ENCODE assay signal across 8 cellular contexts in the genomic region with DNA sequence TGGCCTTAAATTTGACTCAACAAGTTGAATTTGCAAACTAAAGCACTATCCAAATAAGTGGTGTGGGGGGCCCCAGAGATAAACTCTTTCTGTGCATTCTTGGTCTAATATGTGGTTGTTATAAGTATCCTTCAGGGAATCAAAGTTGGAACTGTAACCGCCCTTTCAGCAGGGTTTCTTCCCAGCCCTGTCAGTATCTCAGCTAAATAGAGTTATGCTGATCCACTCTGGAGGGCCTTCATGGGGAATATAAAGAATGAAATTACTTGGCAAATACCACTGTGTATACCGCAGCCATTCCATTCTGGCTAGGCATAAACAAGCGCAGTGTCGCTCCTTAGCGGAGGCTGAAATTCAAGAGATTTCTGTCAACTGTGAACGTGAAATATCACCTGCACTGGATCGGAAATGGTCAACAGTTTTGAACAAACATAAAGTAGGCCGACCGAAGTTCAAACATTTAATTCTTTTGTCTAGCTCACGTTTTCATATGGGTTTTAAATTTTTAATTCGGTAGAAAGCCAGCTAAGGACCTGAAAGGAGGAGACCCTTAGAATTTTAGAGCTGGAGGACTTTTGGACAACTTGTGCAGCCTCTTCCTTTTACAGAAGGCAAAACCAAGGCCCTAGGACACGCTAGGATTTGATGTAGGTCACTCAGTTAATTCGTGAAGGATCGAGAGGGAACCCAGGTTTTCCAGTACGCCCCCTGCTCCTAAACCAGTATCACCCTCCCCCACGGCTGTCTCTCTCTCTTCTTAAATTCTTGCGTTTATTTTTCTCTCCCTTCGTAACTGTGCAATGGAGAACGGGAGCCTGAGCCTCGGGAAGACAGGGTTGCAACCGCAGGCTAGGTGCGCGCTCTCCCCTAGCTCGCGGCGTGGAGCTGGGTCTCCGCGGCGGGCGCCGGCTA.
DNase-seq lines count a peak whose midpoint lies in the region; ATAC-seq, FAIRE-seq and TF ChIP-seq lines count a peak whose summit lies in the region.

No MANE protein-coding gene starts in this region.

- no peaks in the 10 kb centered on the region for H3K27me3 Mint-ChIP-seq in T-helper 2 cell treated with Interferon-gamma antibody and Interleukin-4, amounts not matched to agents 5 μg/mL and 100 μg/mL, for 36 hours (ENCODE audit: low read depth)
- H3K27me3 Mint-ChIP-seq in immature natural killer cell (ENCODE audit: low read depth in 3 of 3), result peaks cover 0 to 9% (median 6%) of the 10 kb centered on the region in 3 donors

- peak overlapping the region; percentile 95 for H3K27ac ChIP-seq in angular gyrus (ENCODE audit: low read depth, low read length)

- no peaks in the 10 kb centered on the region for H3K9me3 Mint-ChIP-seq in T-helper 2 cell treated with Interferon-gamma antibody and Interleukin-4, amounts not matched to agents 5 μg/mL and 100 μg/mL, for 36 hours
- H3K9me3 Mint-ChIP-seq in immature natural killer cell, result no peaks in the 10 kb centered on the region
- H3K9me3 Mint-ChIP-seq in stimulated activated effector memory CD8-positive, alpha-beta T cell treated with anti-CD3 and anti-CD28 coated beads, Interleukin-12 subunit alpha, Interleukin-12 subunit beta, amount 100 ng/mL, for 72 hours, result no peaks in the 10 kb centered on the region

- peak overlapping the region; percentile 74 for H3K27ac Mint-ChIP-seq in T-helper 2 cell treated with Interferon-gamma antibody and Interleukin-4, amounts not matched to agents 5 μg/mL and 100 μg/mL, for 36 hours
- H3K27ac Mint-ChIP-seq in immature natural killer cell, result peak overlapping the region; percentile 70 to 89 (median 82)
- peak overlapping the region; percentile 88 for H3K27ac Mint-ChIP-seq in stimulated activated effector memory CD8-positive, alpha-beta T cell treated with anti-CD3 and anti-CD28 coated beads, Interleukin-12 subunit alpha, Interleukin-12 subunit beta, amount 100 ng/mL, for 72 hours

- peaks cover 4% of the 10 kb centered on the region for H3K36me3 Mint-ChIP-seq in T-helper 2 cell treated with Interferon-gamma antibody and Interleukin-4, amounts not matched to agents 5 μg/mL and 100 μg/mL, for 36 hours (ENCODE audit: low read depth)
- no peaks in the 10 kb centered on the region for H3K36me3 Mint-ChIP-seq in immature natural killer cell
- peaks cover 13% of the 10 kb centered on the region for H3K36me3 Mint-ChIP-seq in stimulated activated effector memory CD8-positive, alpha-beta T cell treated with anti-CD3 and anti-CD28 coated beads, Interleukin-12 subunit alpha, Interleukin-12 subunit beta, amount 100 ng/mL, for 72 hours

- TF ChIP-seq CTCF in D721Med (IDR thresholded peaks at IDR 0.05; ENCODE audit: insufficient read depth, missing control alignments), result no peak

- no peak for DNase-seq in T-helper 2 cell treated with Interferon-gamma antibody and Interleukin-4, amounts not matched to agents 5 μg/mL and 100 μg/mL, for 36 hours (ENCODE audit: low spot score)
- DNase-seq in T-helper 2 cell, result no peak
- peak; percentile 20 for DNase-seq in HuH-7.5 (ENCODE audit: low spot score)
- DNase-seq in immature natural killer cell, result peak in 1 of 3 donors; percentile 1
- DNase-seq in stimulated activated effector memory CD8-positive, alpha-beta T cell treated with anti-CD3 and anti-CD28 coated beads, Interleukin-12 subunit alpha, Interleukin-12 subunit beta, amount 100 ng/mL, for 72 hours (ENCODE audit: low spot score in 2 of 2), result no peak
- no peak for DNase-seq in D721Med (ENCODE audit: insufficient read length, low spot score)

- no peak for ATAC-seq in stimulated activated effector memory CD8-positive, alpha-beta T cell treated with anti-CD3 and anti-CD28 coated beads, Interleukin-12 subunit alpha, Interleukin-12 subunit beta, amount 100 ng/mL, for 72 hours
- ATAC-seq in HG03108 (IDR thresholded peaks at IDR 0.05; ENCODE audit: unreplicated experiment), result no peak

- H3K4me1 Mint-ChIP-seq in T-helper 2 cell treated with Interferon-gamma antibody and Interleukin-4, amounts not matched to agents 5 μg/mL and 100 μg/mL, for 36 hours (ENCODE audit: low read depth), result peaks cover 12% of the 10 kb centered on the region
- H3K4me1 Mint-ChIP-seq in immature natural killer cell, result peaks cover 8 to 21% of the 10 kb centered on the region in 2 donors
- peaks cover 17% of the 10 kb centered on the region for H3K4me1 Mint-ChIP-seq in stimulated activated effector memory CD8-positive, alpha-beta T cell treated with anti-CD3 and anti-CD28 coated beads, Interleukin-12 subunit alpha, Interleukin-12 subunit beta, amount 100 ng/mL, for 72 hours

- FAIRE-seq in D721Med (lab: Jason Lieb, UNC), result no peak

- H3K4me3 Mint-ChIP-seq in T-helper 2 cell treated with Interferon-gamma antibody and Interleukin-4, amounts not matched to agents 5 μg/mL and 100 μg/mL, for 36 hours, result peak overlapping the region; percentile 87
- peak overlapping the region; percentile 82 to 88 (median 83) for H3K4me3 Mint-ChIP-seq in immature natural killer cell
- H3K4me3 Mint-ChIP-seq in stimulated activated effector memory CD8-positive, alpha-beta T cell treated with anti-CD3 and anti-CD28 coated beads, Interleukin-12 subunit alpha, Interleukin-12 subunit beta, amount 100 ng/mL, for 72 hours, result peak overlapping the region; percentile 89
